ENCODE assay signal across 21 cellular contexts in genomic region chr1:170853302-170853701, GRCh38.
A peak's percentile ranks its signal among the peaks of the same experiment; 100 is the strongest.
DNase-seq lines count a peak whose midpoint lies in the region; ATAC-seq and FAIRE-seq lines count a peak whose summit lies in the region.
"Had no signal": no experiment of that assay in that cellular context is flagged by ENCODE, and none has a peak within 500 bp of the region (broad histone marks: within the 10 kb centered on the region; RNA-seq: fewer than 3 reads in every experiment).

No MANE protein-coding gene starts in this region.

- peaks cover 0 to 2% (median under 1%) of the 10 kb centered on the region in 4 donors for H3K4me1 Mint-ChIP-seq in naive thymus-derived CD8-positive, alpha-beta T cell
- H3K4me1 Mint-ChIP-seq: central memory CD8-positive, alpha-beta T cell; memory B cell; stimulated activated effector memory CD8-positive, alpha-beta T cell treated with anti-CD3 and anti-CD28 coated beads, Interleukin-12 subunit alpha, Interleukin-12 subunit beta, amount 100 ng/mL, for 72 hours had no signal

- POLR2A ChIA-PET in naive thymus-derived CD8-positive, alpha-beta T cell (lab: Charles Lee): no interaction called here

- H3K27me3 Mint-ChIP-seq in naive thymus-derived CD8-positive, alpha-beta T cell: peaks cover 17 to 38% (median 28%) of the 10 kb centered on the region in 5 donors

- no peaks in the 10 kb centered on the region for H3K36me3 Mint-ChIP-seq in naive thymus-derived CD8-positive, alpha-beta T cell
- H3K36me3 Mint-ChIP-seq: memory B cell; stimulated activated effector memory CD8-positive, alpha-beta T cell treated with anti-CD3 and anti-CD28 coated beads, Interleukin-12 subunit alpha, Interleukin-12 subunit beta, amount 100 ng/mL, for 72 hours had no signal

- ATAC-seq in GM18858 (IDR thresholded peaks at IDR 0.05; ENCODE audit: unreplicated experiment): peak; percentile 68
- peak; percentile 81 for ATAC-seq in GM21423 (IDR thresholded peaks at IDR 0.05; ENCODE audit: unreplicated experiment)
- peak; percentile 95 for ATAC-seq in HG02938 (IDR thresholded peaks at IDR 0.05; ENCODE audit: unreplicated experiment)
- ATAC-seq in HG03558 (IDR thresholded peaks at IDR 0.05; ENCODE audit: extremely low read depth, unreplicated experiment): peak; percentile 66
- no peak for ATAC-seq in naive thymus-derived CD8-positive, alpha-beta T cell
- ATAC-seq: activated CD4-positive, CD25-positive, alpha-beta regulatory T cell treated with anti-CD3 and anti-CD28 coated beads, Interleukin-2, amount 50 U/mL, for 24 hours; K562; stimulated activated effector memory CD8-positive, alpha-beta T cell treated with anti-CD3 and anti-CD28 coated beads, Interleukin-12 subunit alpha, Interleukin-12 subunit beta, amount 100 ng/mL, for 72 hours had no signal

- no peak for DNase-seq in naive thymus-derived CD8-positive, alpha-beta T cell
- no peak for DNase-seq in activated gamma-delta T cell (lab: John Stamatoyannopoulos, UW)
- DNase-seq in NCI-H1048 (lab: John Stamatoyannopoulos, UW): no peak
- no peak for DNase-seq in urothelium cell line (ENCODE audit: low spot score)
- DNase-seq: BE2C; NCI-H1694 treated with DMSO at 0.1 percent for 48 hours; NCI-H524 treated with DMSO at 0.1 percent for 48 hours; Peyer's patch; sigmoid colon; stimulated activated CD4-positive, alpha-beta T cell treated with anti-CD3 and anti-CD28 coated beads, Interleukin-4, amount 100 ng/mL, for 4 hours; T-helper 1 cell; uterus had no signal

- FAIRE-seq in urothelium cell line (lab: Jason Lieb, UNC): no peak
- FAIRE-seq: K562 had no signal

- H3K9me3 Mint-ChIP-seq in naive thymus-derived CD8-positive, alpha-beta T cell: no peaks in the 10 kb centered on the region
- H3K9me3 Mint-ChIP-seq: memory B cell had no signal

- no peak overlapping the region for H3K27ac Mint-ChIP-seq in naive thymus-derived CD8-positive, alpha-beta T cell
- H3K27ac Mint-ChIP-seq: memory B cell; stimulated activated effector memory CD8-positive, alpha-beta T cell treated with anti-CD3 and anti-CD28 coated beads, Interleukin-12 subunit alpha, Interleukin-12 subunit beta, amount 100 ng/mL, for 72 hours had no signal

- H3K4me3 Mint-ChIP-seq in naive thymus-derived CD8-positive, alpha-beta T cell: no peak overlapping the region
- H3K4me3 Mint-ChIP-seq: central memory CD8-positive, alpha-beta T cell; memory B cell; stimulated activated effector memory CD8-positive, alpha-beta T cell treated with anti-CD3 and anti-CD28 coated beads, Interleukin-12 subunit alpha, Interleukin-12 subunit beta, amount 100 ng/mL, for 72 hours had no signal

Comparison
In these comparisons a context has a peak if more than half of its experiments do, and no peak if none do; other contexts are left out.
1. ATAC-seq: peak in GM18858 (single experiment), GM21423 (single experiment), HG02938 (single experiment) and HG03558 (single experiment); none in naive thymus-derived CD8-positive, alpha-beta T cell (0 of 2).